10 cellular contexts compared by ENCODE assay signal in the genomic region with DNA sequence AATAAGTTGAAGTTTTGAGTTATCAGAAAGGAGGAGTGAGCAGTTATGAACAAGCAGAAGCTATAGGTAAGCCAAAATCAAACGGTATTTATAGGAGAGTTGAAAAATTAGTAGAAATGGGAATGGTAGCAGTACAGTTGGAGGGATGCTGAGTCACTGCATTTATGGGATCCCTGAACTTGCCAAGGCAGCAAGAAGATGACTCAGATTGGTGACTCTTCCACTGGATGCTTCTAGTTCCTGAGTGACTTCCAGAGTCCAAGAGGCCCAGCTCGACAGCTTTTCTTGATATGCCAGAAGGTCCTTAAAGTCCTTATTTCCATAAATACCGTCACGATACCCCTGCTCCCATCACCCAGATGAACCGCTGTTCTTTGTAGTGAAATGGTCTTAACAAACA. TPM values are rescaled to one million over a fixed set of nuclear protein-coding genes. Genes with fewer than 3 reads are reported as not detected.
A peak's percentile ranks its signal among the peaks of the same experiment; 100 is the strongest.
DNase-seq lines count a peak whose midpoint lies in the region; ATAC-seq and TF ChIP-seq lines count a peak whose summit lies in the region.
"Had no signal": no experiment of that assay in that cellular context is flagged by ENCODE, and none has a peak within 500 bp of the region (broad histone marks: within the 10 kb centered on the region; RNA-seq: fewer than 3 reads in every experiment).

No MANE protein-coding gene starts in this region.

- intact Hi-C loops in Panc1 (cut with micrococcal nuclease; ENCODE audit: unreplicated experiment): no loop called here
- intact Hi-C loops in prostate gland (cut with DNase I): no loop called here

- POLR2A ChIA-PET in Panc1 (lab: Charles Lee): interaction anchor here (0.5 kb wide), 1 partner anchor 37 kb away, joined by 5 read pairs; no protein-coding TSS in a partner anchor

- no peaks in the 10 kb centered on the region for H3K36me3 ChIP-seq in Panc1 (ENCODE audit: control insufficient read depth, insufficient read depth, low read length)
- H3K36me3 ChIP-seq in prostate gland: no peaks in the 10 kb centered on the region

- peaks cover 3% of the 10 kb centered on the region; the same call in 1 of the 2 replicates for H3K4me1 ChIP-seq in Panc1 (ENCODE audit: control insufficient read depth, insufficient read depth, low read length)
- H3K4me1 ChIP-seq in prostate gland (replicated peaks): no peaks in the 10 kb centered on the region

- peak; percentile 90 for DNase-seq in EL
- DNase-seq in Panc1 (ENCODE audit: low read depth, low spot score): peak; percentile 45
- peak; percentile 72 for DNase-seq in epithelial cell of prostate (ENCODE audit: low read depth, low spot score)
- peak; percentile 67 for DNase-seq in skeletal muscle cell (ENCODE audit: low read depth)
- no peak for DNase-seq in T-helper 1 cell
- DNase-seq in NK-92 treated with Interleukin-12 subunit alpha and Interleukin-12 subunit beta, amount 100 ng/mL, for 24 hours (lab: John Stamatoyannopoulos, UW): no peak
- DNase-seq in prostate gland (ENCODE audit: low spot score): no peak
- DNase-seq: stimulated activated CD4-positive, alpha-beta T cell treated with anti-CD3 and anti-CD28 coated beads, Interleukin-1b, Interleukin-23, amount 100 ng/mL, for 48 hours; T-helper 17 cell had no signal

- BruUV-seq in Panc1 (replicated peaks; lab: Mats Ljungman, UMichigan): no TSS peak

- WGBS in prostate gland: 79% methylated on average over 5 of the region's 5 CpGs

- TF ChIP-seq POLR2A in prostate gland (IDR thresholded peaks at IDR 0.05): no peak

- in situ Hi-C loops in Panc1 (cut with HindIII; ENCODE audit: low pct_unique_long_range_greater_than_20kb, low sequenced_read_pairs): no loop called here

- H3K27ac ChIP-seq in Panc1 (ENCODE audit: low read length): peak overlapping the region; percentile 40; the same call in 1 of the 2 replicates
- H3K27ac ChIP-seq in epithelial cell of prostate: peak overlapping the region; percentile 32
- H3K27ac ChIP-seq in prostate gland: no peak overlapping the region

- no peak for TF ChIP-seq CTCF in Panc1 (IDR thresholded peaks at IDR 0.05)
- TF ChIP-seq CTCF in prostate gland (IDR thresholded peaks at IDR 0.05): no peak

- no peak overlapping the region for H3K4me3 ChIP-seq in Panc1 (ENCODE audit: low read depth in 2 of 2, low read length in 2 of 2)
- no peak overlapping the region for H3K4me3 ChIP-seq in skeletal muscle cell (ENCODE audit: low read depth, low read length)
- H3K4me3 ChIP-seq in prostate gland: no peak overlapping the region

- H3K9me3 ChIP-seq in Panc1 (ENCODE audit: control insufficient read depth, insufficient read depth, low read depth, low read length) (no peaks in the 10 kb centered on the region), prostate gland (no peaks in the 10 kb centered on the region)

- CTCF ChIA-PET in Panc1 (lab: Charles Lee): no interaction called here

- ATAC-seq in Panc1 (peak; percentile 94), GM21367 (IDR thresholded peaks at IDR 0.05; ENCODE audit: unreplicated experiment) (no peak)
- ATAC-seq: T-helper 17 cell had no signal

- H3K27me3 ChIP-seq in Panc1 (ENCODE audit: control insufficient read depth, insufficient read depth, low read length) (no peaks in the 10 kb centered on the region), prostate gland (replicated peaks; ENCODE audit: insufficient read depth) (no peaks in the 10 kb centered on the region)

RNA-seq across cellular contexts. Expression of gene ACTR3, which starts 31.1 kb away (rescaled TPM):
- total RNA-seq in Panc1 (2021; ENCODE audit: unreplicated experiment): 347 TPM
- polyA plus RNA-seq in Panc1 (2012; ENCODE audit: insufficient read length): 381 TPM
- 10 to 100 TPM; 65.9 to 93.7 TPM for total RNA-seq in prostate gland

Comparison
In these comparisons a context has a peak if more than half of its experiments do, and no peak if none do; other contexts are left out.
1. DNase-seq: peak in EL (single experiment), Panc1 (single experiment), epithelial cell of prostate (single experiment) and skeletal muscle cell (single experiment); none in T-helper 1 cell (0 of 5), NK-92 treated with Interleukin-12 subunit alpha and Interleukin-12 subunit beta, amount 100 ng/mL, for 24 hours (single experiment) and prostate gland (single experiment).
2. H3K27ac ChIP-seq: peak in Panc1 (single experiment) and epithelial cell of prostate (single experiment); none in prostate gland (0 of 2).